10 cellular contexts compared by ENCODE assay signal in the genomic region with DNA sequence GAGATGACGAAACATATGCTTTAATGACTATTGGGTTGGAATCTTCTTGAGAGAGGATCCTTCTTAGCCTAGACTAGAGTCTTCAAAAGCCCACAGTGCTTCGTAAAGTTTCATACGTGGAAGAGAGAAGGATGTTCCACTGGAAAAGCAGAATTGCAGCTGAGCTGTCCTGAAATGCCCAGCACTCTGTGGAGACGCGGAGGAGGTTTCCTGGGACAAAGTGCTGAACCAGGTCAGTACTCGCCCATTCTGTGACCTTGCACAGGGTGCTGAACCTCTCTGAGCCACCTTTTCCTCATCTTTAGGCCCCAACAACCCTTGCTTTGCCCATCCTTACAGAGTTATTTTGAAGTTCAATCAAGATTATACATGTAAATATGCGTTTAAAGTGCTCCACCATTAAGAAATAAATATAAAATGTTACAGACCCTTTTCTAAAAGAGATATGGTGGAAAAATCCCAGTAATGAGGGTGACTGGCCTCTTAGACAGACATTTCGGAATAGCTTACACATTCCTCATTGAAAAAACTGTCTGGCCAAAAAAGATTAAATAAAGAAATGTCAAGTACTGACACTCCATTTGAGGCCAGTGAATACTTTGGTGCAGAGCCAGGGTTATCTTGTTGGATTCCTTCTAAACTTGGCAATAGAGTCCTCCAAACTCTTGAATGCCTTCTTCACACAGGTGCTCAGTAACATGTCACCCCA. TPM values are rescaled to one million over a fixed set of nuclear protein-coding genes. Genes with fewer than 3 reads are reported as not detected.
DNase-seq lines count a peak whose midpoint lies in the region; TF ChIP-seq lines count a peak whose summit lies in the region.
"Had no signal": no experiment of that assay in that cellular context is flagged by ENCODE, and none has a peak within 500 bp of the region (broad histone marks: within the 10 kb centered on the region; RNA-seq: fewer than 3 reads in every experiment).

No MANE protein-coding gene starts in this region.

- peak; percentile 47 for DNase-seq in AG08395 (ENCODE audit: low spot score)
- no peak for DNase-seq in SK-N-MC (ENCODE audit: low read depth, low spot score)
- peak; percentile 35 for DNase-seq in fibroblast of villous mesenchyme (ENCODE audit: low read depth)
- DNase-seq in progenitor cell of endocrine pancreas (ENCODE audit: low spot score, unreplicated experiment), result no peak
- DNase-seq in A172 (ENCODE audit: low spot score), result no peak
- DNase-seq in OCI-M1 (lab: John Stamatoyannopoulos, UW), result no peak
- DNase-seq in NCI-H128 (lab: John Stamatoyannopoulos, UW; ENCODE audit: unreplicated experiment), result no peak
- no peak for DNase-seq in MV-4-11 (lab: John Stamatoyannopoulos, UW)
- DNase-seq: effector memory CD4-positive, alpha-beta T cell; NCI-H1694 had no signal

- H3K4me1 Mint-ChIP-seq in progenitor cell of endocrine pancreas (ENCODE audit: low read depth), result peaks cover 17% of the 10 kb centered on the region

- no peaks in the 10 kb centered on the region for H3K27me3 Mint-ChIP-seq in progenitor cell of endocrine pancreas

- H3K9me3 Mint-ChIP-seq in progenitor cell of endocrine pancreas (ENCODE audit: low read depth), result no peaks in the 10 kb centered on the region

- H3K9me3 ChIP-seq in SK-N-MC (ENCODE audit: low read depth, low read length), result no peaks in the 10 kb centered on the region

- TF ChIP-seq CTCF in fibroblast of villous mesenchyme (IDR thresholded peaks at IDR 0.05; ENCODE audit: insufficient read depth, low read depth, low read length) (no peak), progenitor cell of endocrine pancreas (IDR thresholded peaks at IDR 0.05; ENCODE audit: unreplicated experiment) (no peak)

- no peak overlapping the region for H3K4me3 Mint-ChIP-seq in progenitor cell of endocrine pancreas (ENCODE audit: low read depth)

- no peaks in the 10 kb centered on the region for H3K36me3 Mint-ChIP-seq in progenitor cell of endocrine pancreas (ENCODE audit: insufficient read depth)

- H3K27ac Mint-ChIP-seq in progenitor cell of endocrine pancreas, result peak overlapping the region; percentile 60

- H3K27ac ChIP-seq in SK-N-MC, result peak overlapping the region; percentile 87

- H3K4me3 ChIP-seq in SK-N-MC (peak overlapping the region; percentile 62), fibroblast of villous mesenchyme (ENCODE audit: low read depth, low read length) (no peak overlapping the region)

- peak overlapping the region; percentile 61 for H3K9ac ChIP-seq in SK-N-MC (ENCODE audit: insufficient read length)

- H3K36me3 ChIP-seq in SK-N-MC (ENCODE audit: insufficient read depth, low read length), result peaks cover 4% of the 10 kb centered on the region; the same call in 1 of the 2 replicates

RNA-seq across cellular contexts. Expression of a gene that starts 4.2 kb away (rescaled TPM):
- total RNA-seq in fibroblast of villous mesenchyme (20.6 and 23.7 TPM in 2 replicates), progenitor cell of endocrine pancreas (60.1 and 62.7 TPM in 2 replicates)
- total RNA-seq in A172 (2014; rRNA removed; shearing (Covaris generic)), result 83.9 and 109 TPM in 2 replicates

Comparison
In these comparisons a context has a peak if more than half of its experiments do, and no peak if none do; other contexts are left out.
1. DNase-seq: peak in AG08395 (single experiment) and fibroblast of villous mesenchyme (single experiment); none in SK-N-MC (single experiment), progenitor cell of endocrine pancreas (single experiment), A172 (single experiment), OCI-M1 (single experiment), NCI-H128 (single experiment) and MV-4-11 (single experiment).